Comparison of ENCODE assay signal across 1 cellular context in genomic region chr16:70656712-70657263, GRCh38.
TF ChIP-seq lines count a peak whose summit lies in the region.

No MANE protein-coding gene starts in this region.

TF ChIP-seq in HepG2, 621 proteins besides CTCF, POLR2A, EP300 and RAD21 (continued from another document and continues in another):
- TF ChIP-seq ISL2 (CRISPR knock-in tag; IDR thresholded peaks at IDR 0.05): 0 out of 2 replicates have a peak, but pooled peaks have one; percentile 60
- 0 out of 2 replicates have a peak, but pooled peaks have one; percentile 45 for TF ChIP-seq ETV6 (CRISPR knock-in tag; conservative IDR thresholded peaks at IDR 0.05)
- TF ChIP-seq ZNF160 (CRISPR knock-in tag; IDR thresholded peaks at IDR 0.05): 0 out of 2 replicates have a peak, but pooled peaks have one; percentile 21
- 0 out of 2 replicates have a peak, but pooled peaks have one; percentile 36 for TF ChIP-seq KLF11 (CRISPR knock-in tag; IDR thresholded peaks at IDR 0.05)
- no peak for TF ChIP-seq SATB2 (CRISPR knock-in tag; IDR thresholded peaks at IDR 0.05)
- TF ChIP-seq ZNF556 (CRISPR knock-in tag; IDR thresholded peaks at IDR 0.05; ENCODE audit: borderline replicate concordance): no peak
- 0 out of 2 replicates have a peak, but pooled peaks have one; percentile 24 for TF ChIP-seq KDM3A (CRISPR knock-in tag; IDR thresholded peaks at IDR 0.05; ENCODE audit: low read depth)
- no peak for TF ChIP-seq SIN3B (IDR thresholded peaks at IDR 0.05; ENCODE audit: low read length)
- TF ChIP-seq TSC22D2 (CRISPR knock-in tag; IDR thresholded peaks at IDR 0.05; ENCODE audit: borderline replicate concordance): 0 out of 2 replicates have a peak, but pooled peaks have one; percentile 16
- peak; percentile 84; the same call in 1 of the 2 replicates for TF ChIP-seq ZC3H13 (CRISPR knock-in tag; IDR thresholded peaks at IDR 0.05)
- TF ChIP-seq ZNF274 (CRISPR knock-in tag; IDR thresholded peaks at IDR 0.05): peak; percentile 91
- peak; percentile 89; the same call in 1 of the 2 replicates for TF ChIP-seq SRY (CRISPR knock-in tag; IDR thresholded peaks at IDR 0.05)
- no peak for TF ChIP-seq CEBPG (CRISPR knock-in tag; IDR thresholded peaks at IDR 0.05)
- peak; percentile 44; the same call in 1 of the 2 replicates for TF ChIP-seq GMEB1 (CRISPR knock-in tag; IDR thresholded peaks at IDR 0.05; ENCODE audit: borderline replicate concordance)
- peak; percentile 95 for TF ChIP-seq ZNF781 (CRISPR knock-in tag; IDR thresholded peaks at IDR 0.05; ENCODE audit: borderline replicate concordance, not compliant biosample characterization)
- peak; percentile 89 for TF ChIP-seq FOXC1 (CRISPR knock-in tag; IDR thresholded peaks at IDR 0.05; ENCODE audit: borderline replicate concordance)
- peak; percentile 87 for TF ChIP-seq PITX1 (CRISPR knock-in tag; IDR thresholded peaks at IDR 0.05)
- TF ChIP-seq KLF16 (CRISPR knock-in tag; IDR thresholded peaks at IDR 0.05): peak in 1 of 2 experiments; percentile 42; a peak in 1 of 4 replicates
- TF ChIP-seq ZNF772 (CRISPR knock-in tag; IDR thresholded peaks at IDR 0.05): peak; percentile 91
- TF ChIP-seq TBX2 (CRISPR knock-in tag; IDR thresholded peaks at IDR 0.05; ENCODE audit: borderline replicate concordance): peak; percentile 87
- peak; percentile 91; the same call in 1 of the 2 replicates for TF ChIP-seq ZNF598 (CRISPR knock-in tag; IDR thresholded peaks at IDR 0.05; ENCODE audit: borderline replicate concordance)
- no peak for TF ChIP-seq AGO2 (optimal IDR thresholded peaks at IDR 0.05; ENCODE audit: low read depth, low read length)
- TF ChIP-seq ZNF567 (CRISPR knock-in tag; IDR thresholded peaks at IDR 0.05; ENCODE audit: borderline replicate concordance): peak; percentile 98
- TF ChIP-seq MTA1 (CRISPR knock-in tag; IDR thresholded peaks at IDR 0.05; ENCODE audit: borderline replicate concordance): peak; percentile 88; the same call in 1 of the 2 replicates
- peak; percentile 68; the same call in 1 of the 2 replicates for TF ChIP-seq CSRNP1 (CRISPR knock-in tag; IDR thresholded peaks at IDR 0.05)
- TF ChIP-seq ZNF740 (CRISPR knock-in tag; IDR thresholded peaks at IDR 0.05): peak; percentile 74; the same call in 1 of the 2 replicates
- TF ChIP-seq SRSF4 (IDR thresholded peaks at IDR 0.05; ENCODE audit: low read depth, low read length, poor library complexity, severe bottlenecking): no peak
- peak; percentile 72 for TF ChIP-seq SP4 (CRISPR knock-in tag; IDR thresholded peaks at IDR 0.05)
- TF ChIP-seq PRDM10 (CRISPR knock-in tag; IDR thresholded peaks at IDR 0.05; ENCODE audit: low read depth): 0 out of 2 replicates have a peak, but pooled peaks have one; percentile 60
- peak; percentile 47; the same call in 1 of the 2 replicates for TF ChIP-seq ZNF564 (CRISPR knock-in tag; IDR thresholded peaks at IDR 0.05)
- TF ChIP-seq HOXA3 (CRISPR knock-in tag; IDR thresholded peaks at IDR 0.05): peak; percentile 61; the same call in 1 of the 2 replicates
- peak; percentile 92; the same call in 1 of the 2 replicates for TF ChIP-seq ZFYVE20 (CRISPR knock-in tag; IDR thresholded peaks at IDR 0.05; ENCODE audit: borderline replicate concordance, low read depth)
- TF ChIP-seq ATRX (CRISPR knock-in tag; IDR thresholded peaks at IDR 0.05; ENCODE audit: borderline replicate concordance): no peak
- TF ChIP-seq GATAD1 (CRISPR knock-in tag; IDR thresholded peaks at IDR 0.05): peak; percentile 17; the same call in 1 of the 2 replicates
- peak; percentile 97 for TF ChIP-seq HINFP (CRISPR knock-in tag; IDR thresholded peaks at IDR 0.05; ENCODE audit: low read depth)
- TF ChIP-seq YY1 (IDR thresholded peaks at IDR 0.05; ENCODE audit: insufficient read depth, insufficient replicate concordance, low read depth, low read length): peak; percentile 51
- TF ChIP-seq ZNF800 (CRISPR knock-in tag; IDR thresholded peaks at IDR 0.05): peak; percentile 92; the same call in 1 of the 2 replicates
- TF ChIP-seq YEATS4 (CRISPR knock-in tag; IDR thresholded peaks at IDR 0.05; ENCODE audit: borderline replicate concordance): peak; percentile 78; the same call in 1 of the 2 replicates
- TF ChIP-seq TMF1 (CRISPR knock-in tag; IDR thresholded peaks at IDR 0.05; ENCODE audit: low read depth): 0 out of 2 replicates have a peak, but pooled peaks have one; percentile 22
- 0 out of 2 replicates have a peak, but pooled peaks have one; percentile 82 for TF ChIP-seq ZNF232 (CRISPR knock-in tag; IDR thresholded peaks at IDR 0.05; ENCODE audit: borderline replicate concordance)
- 0 out of 2 replicates have a peak, but pooled peaks have one; percentile 20 for TF ChIP-seq SNAI1 (CRISPR knock-in tag; IDR thresholded peaks at IDR 0.05; ENCODE audit: borderline replicate concordance)
- TF ChIP-seq HOXA5 (CRISPR knock-in tag; IDR thresholded peaks at IDR 0.05): 0 out of 2 replicates have a peak, but pooled peaks have one; percentile 19
- peak; percentile 95 for TF ChIP-seq ZNF572 (CRISPR knock-in tag; IDR thresholded peaks at IDR 0.05)
- peak; percentile 78; the same call in 1 of the 2 replicates for TF ChIP-seq ZMYM4 (CRISPR knock-in tag; IDR thresholded peaks at IDR 0.05)
- TF ChIP-seq MZF1 (CRISPR knock-in tag; IDR thresholded peaks at IDR 0.05; ENCODE audit: borderline replicate concordance): peak; percentile 97
- peak; percentile 89; the same call in 1 of the 2 replicates for TF ChIP-seq ZNF280D (CRISPR knock-in tag; IDR thresholded peaks at IDR 0.05)
- 0 out of 2 replicates have a peak, but pooled peaks have one; percentile 7 for TF ChIP-seq ZBTB10 (CRISPR knock-in tag; IDR thresholded peaks at IDR 0.05; ENCODE audit: borderline replicate concordance)
- peak; percentile 46; the same call in 1 of the 2 replicates for TF ChIP-seq PHF21A (CRISPR knock-in tag; IDR thresholded peaks at IDR 0.05)
